ENCODE assay signal across 9 cellular contexts in the genomic region with DNA sequence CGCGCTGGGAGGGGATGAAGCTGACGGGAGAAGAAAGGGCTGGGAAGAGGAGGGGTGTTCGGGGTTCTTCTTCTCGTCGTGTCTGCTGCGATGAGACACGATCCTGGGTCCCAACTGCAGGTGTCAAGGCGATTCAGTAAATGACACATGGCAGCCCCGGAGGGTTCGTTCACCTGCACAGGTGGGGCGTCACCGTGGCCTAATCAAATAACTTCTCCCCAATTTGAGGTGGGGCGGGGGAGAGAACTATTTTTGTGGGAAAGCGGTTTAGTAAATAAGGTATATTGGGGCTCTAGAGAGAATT. TPM values are rescaled to one million over a fixed set of nuclear protein-coding genes. Genes with fewer than 3 reads are reported as not detected.
DNase-seq lines count a peak whose midpoint lies in the region; FAIRE-seq and TF ChIP-seq lines count a peak whose summit lies in the region.
"Had no signal": no experiment of that assay in that cellular context is flagged by ENCODE, and none has a peak within 500 bp of the region (broad histone marks: within the 10 kb centered on the region; RNA-seq: fewer than 3 reads in every experiment).

No MANE protein-coding gene starts in this region.

- FAIRE-seq in D721Med (lab: Jason Lieb, UNC), result no peak
- FAIRE-seq: colon had no signal

- no peak for TF ChIP-seq CTCF in C4-2B (conservative IDR thresholded peaks at IDR 0.05)
- no peak for TF ChIP-seq CTCF in nephron progenitor cell (IDR thresholded peaks at IDR 0.05)
- no peak for TF ChIP-seq CTCF in D721Med (IDR thresholded peaks at IDR 0.05; ENCODE audit: insufficient read depth, missing control alignments)

- DNase-seq in nephron progenitor cell (no peak), D721Med (ENCODE audit: insufficient read length, low spot score) (no peak), NK-92 (lab: John Stamatoyannopoulos, UW; ENCODE audit: unreplicated experiment) (no peak), NCI-H1436 (lab: John Stamatoyannopoulos, UW) (no peak), globus pallidus (ENCODE audit: low spot score) (no peak)

- H3K4me1 Mint-ChIP-seq in IgD-negative memory B cell (peaks cover 14 to 27% (median 19%) of the 10 kb centered on the region in 3 donors), nephron progenitor cell (peaks cover 14% of the 10 kb centered on the region)

- peak overlapping the region; percentile 74 for H3K27ac ChIP-seq in C4-2B
- H3K27ac ChIP-seq in cingulate gyrus (ENCODE audit: low read depth, low read length), result peak overlapping the region; percentile 60

- H3K27ac Mint-ChIP-seq in IgD-negative memory B cell (peak overlapping the region in 2 of 3 donors; percentile 59 to 71), nephron progenitor cell (no peak overlapping the region)

- H3K27me3 Mint-ChIP-seq in IgD-negative memory B cell (peaks cover 27% of the 10 kb centered on the region), nephron progenitor cell (ENCODE audit: low read depth, poor library complexity) (peaks cover 88% of the 10 kb centered on the region)

- H3K4me3 Mint-ChIP-seq in IgD-negative memory B cell, result peak overlapping the region; percentile 87 to 96 (median 92)
- H3K4me3 Mint-ChIP-seq in nephron progenitor cell, result peak overlapping the region; percentile 85

- H3K9me3 Mint-ChIP-seq in IgD-negative memory B cell, result no peaks in the 10 kb centered on the region
- no peaks in the 10 kb centered on the region for H3K9me3 Mint-ChIP-seq in nephron progenitor cell

- H3K36me3 Mint-ChIP-seq in IgD-negative memory B cell (peaks cover 4% of the 10 kb centered on the region), nephron progenitor cell (ENCODE audit: low read depth) (no peaks in the 10 kb centered on the region)

RNA-seq across cellular contexts. Expression of gene FAM81A, which starts 0.6 kb away (rescaled TPM):
- polyA plus RNA-seq in IgD-negative memory B cell, result 0.26 TPM
